10 cellular contexts compared by ENCODE assay signal in genomic region chr15:96336045-96336642, GRCh38. TPM values are rescaled to one million over a fixed set of nuclear protein-coding genes. Genes with fewer than 3 reads are reported as not detected.
A peak's percentile ranks its signal among the peaks of the same experiment; 100 is the strongest.
DNase-seq lines count a peak whose midpoint lies in the region; ATAC-seq and TF ChIP-seq lines count a peak whose summit lies in the region.
"Had no signal": no experiment of that assay in that cellular context is flagged by ENCODE, and none has a peak within 500 bp of the region (broad histone marks: within the 10 kb centered on the region; RNA-seq: fewer than 3 reads in every experiment).

No MANE protein-coding gene starts in this region.

- POLR2A ChIA-PET in RWPE1 (lab: Yijun Ruan, JAX; ENCODE audit: low non-redundant PET) = no interaction called here

- peak overlapping the region; percentile 88 for H3K4me2 ChIP-seq in fibroblast of lung (ENCODE audit: extremely low read depth, insufficient read depth, low read length)

- peaks cover 9% of the 10 kb centered on the region for H3K4me1 Mint-ChIP-seq in Calu3 (ENCODE audit: low read depth, unreplicated experiment)

- no peak overlapping the region for H2AFZ ChIP-seq in fibroblast of lung (ENCODE audit: low read length)

- no peaks in the 10 kb centered on the region for H3K27me3 ChIP-seq in fibroblast of lung (ENCODE audit: control insufficient read depth, insufficient read depth, low read length)
- no peaks in the 10 kb centered on the region for H3K27me3 ChIP-seq in rectal smooth muscle tissue (ENCODE audit: control insufficient read depth, insufficient read depth, low read length)

- H3K4me3 ChIP-seq in fibroblast of lung (replicated peaks in 1 of 4; ENCODE audit: control extremely low read depth in 1 of 4, insufficient read depth in 1 of 4, low read depth in 3 of 4, low read length in 4 of 4) (peak overlapping the region; percentile 96 to 100 (median 100)), rectal smooth muscle tissue (ENCODE audit: low read length) (peak overlapping the region; percentile 96)

- no peak overlapping the region for H3K27ac Mint-ChIP-seq in Calu3 (ENCODE audit: unreplicated experiment)

- peak overlapping the region; percentile 94 for H3K9ac ChIP-seq in fibroblast of lung (ENCODE audit: insufficient read depth, low read length)
- peak overlapping the region; percentile 47 for H3K9ac ChIP-seq in rectal smooth muscle tissue (ENCODE audit: low read length)

- H3K9me3 Mint-ChIP-seq in Calu3 (ENCODE audit: low read depth, unreplicated experiment) = no peaks in the 10 kb centered on the region

- TF ChIP-seq CTCF in RWPE1 (conservative IDR thresholded peaks at IDR 0.05; ENCODE audit: low read depth) = no peak
- no peak for TF ChIP-seq CTCF in fibroblast of lung (conservative IDR thresholded peaks at IDR 0.05 in 1 of 2, IDR thresholded peaks at IDR 0.05 in 1 of 2; ENCODE audit: low read depth in 1 of 2, low read length in 2 of 2)
- TF ChIP-seq CTCF in Calu3 (IDR thresholded peaks at IDR 0.05; ENCODE audit: unreplicated experiment) = no peak

- H3K9me3 ChIP-seq in fibroblast of lung (ENCODE audit: control insufficient read depth, insufficient read depth, low read depth, low read length) = no peaks in the 10 kb centered on the region

- no peaks in the 10 kb centered on the region for H3K4me1 ChIP-seq in fibroblast of lung (ENCODE audit: control insufficient read depth, extremely low read depth, insufficient read depth, low read length)
- H3K4me1 ChIP-seq in rectal smooth muscle tissue (ENCODE audit: control insufficient read depth, insufficient read depth, low read length) = no peaks in the 10 kb centered on the region

- H3K36me3 ChIP-seq in fibroblast of lung (ENCODE audit: control insufficient read depth, insufficient read depth, low read length) (peaks cover 28% of the 10 kb centered on the region), rectal smooth muscle tissue (ENCODE audit: control insufficient read depth, insufficient read depth, low read length) (peaks cover 8% of the 10 kb centered on the region)

- H3K4me3 Mint-ChIP-seq in Calu3 (ENCODE audit: low read depth, unreplicated experiment) = no peak overlapping the region

- CTCF ChIA-PET in RWPE1 (lab: Yijun Ruan, JAX) = interaction anchor here (0.5 to 2.8 kb wide), 3 partner anchors 9 to 1658 kb away, joined by 4 to 8 read pairs (median 5); no protein-coding TSS in a partner anchor
- CTCF ChIA-PET in Calu3 (lab: Charles Lee) = interaction anchor here (1.0 to 2.9 kb wide), 7 partner anchors 9 to 910 kb away, joined by 3 to 12 read pairs (median 4); no protein-coding TSS in a partner anchor

- H3K27ac ChIP-seq in RWPE1 (peak overlapping the region; percentile 70; the same call in 1 of the 2 replicates), fibroblast of lung (ENCODE audit: insufficient read depth, low read length) (peak overlapping the region; percentile 95), rectal smooth muscle tissue (ENCODE audit: low read depth, low read length) (peak overlapping the region; percentile 93)

- ATAC-seq in GM19455 (IDR thresholded peaks at IDR 0.05; ENCODE audit: unreplicated experiment) = no peak
- ATAC-seq in GM21423 (IDR thresholded peaks at IDR 0.05; ENCODE audit: unreplicated experiment) = no peak

- DNase-seq in EH (ENCODE audit: low read depth) (peak; percentile 33), RWPE1 (ENCODE audit: low spot score) (no peak), fibroblast of lung (ENCODE audit: low read depth in 2 of 2) (peak in 1 of 2 donors; percentile 35), Calu3 (no peak), COR-L47 (lab: John Stamatoyannopoulos, UW) (no peak)
- DNase-seq: effector memory CD4-positive, alpha-beta T cell; NCI-H1048 had no signal

- peaks cover 99% of the 10 kb centered on the region for H3K79me2 ChIP-seq in fibroblast of lung (ENCODE audit: control insufficient read depth, insufficient read depth, low read length)

- BruUV-seq in Calu3 (replicated peaks; lab: Mats Ljungman, UMichigan) = no TSS peak

- no peaks in the 10 kb centered on the region for H3K27me3 Mint-ChIP-seq in Calu3 (ENCODE audit: unreplicated experiment)

- intact Hi-C loops in Calu3 (cut with micrococcal nuclease; ENCODE audit: unreplicated experiment) = loop anchor here (2.0 kb wide), 1 partner anchor 15 kb away; no protein-coding TSS in a partner anchor

- H3K36me3 Mint-ChIP-seq in Calu3 (ENCODE audit: insufficient read depth, unreplicated experiment) = peaks cover 100% of the 10 kb centered on the region

- H4K20me1 ChIP-seq in fibroblast of lung (ENCODE audit: control insufficient read depth, extremely low read depth, insufficient read depth, low read length) = peaks cover 4% of the 10 kb centered on the region

RNA-seq across cellular contexts. Expression of gene NR2F2, which starts 5.6 kb away (rescaled TPM):
- 9.2 and 15.7 TPM in 2 replicates for total RNA-seq in fibroblast of lung
- polyA plus RNA-seq in fibroblast of lung = 66.5 and 130 TPM in 2 replicates
- 124 and 286 TPM in 2 replicates for polyA plus RNA-seq in fibroblast of lung (2012)
- 78.0 and 158 TPM in 2 replicates for polyA minus RNA-seq in fibroblast of lung (ENCODE audit: low replicate concordance)
- 158 and 167 TPM in 2 replicates for total RNA-seq in Calu3 (2022)
